Comparison of ENCODE assay signal across 23 cellular contexts in genomic region chr7:39017369-39017768, GRCh38. TPM values are rescaled to one million over a fixed set of nuclear protein-coding genes. Genes with fewer than 3 reads are reported as not detected.
DNase-seq lines count a peak whose midpoint lies in the region; TF ChIP-seq lines count a peak whose summit lies in the region.
"Had no signal": no experiment of that assay in that cellular context is flagged by ENCODE, and none has a peak within 500 bp of the region (broad histone marks: within the 10 kb centered on the region; RNA-seq: fewer than 3 reads in every experiment).

No MANE protein-coding gene starts in this region.

- H3K36me3 ChIP-seq in endodermal cell (ENCODE audit: control insufficient read depth, insufficient read depth, low read length) (no peaks in the 10 kb centered on the region), trophoblast cell (ENCODE audit: control insufficient read depth in 1 of 2, insufficient read depth in 2 of 2, low read length in 2 of 2) (no peaks in the 10 kb centered on the region)
- H3K36me3 ChIP-seq: BLaER1 treated with 17β-estradiol and CSF1 and Interleukin-3, amounts not matched to agents 10 nM and 100 nM; SJCRH30 had no signal

- H3K9me3 ChIP-seq in endodermal cell (ENCODE audit: control insufficient read depth, low read length) (peaks cover 10% of the 10 kb centered on the region), trophoblast cell (ENCODE audit: insufficient read depth, low read depth, low read length) (no peaks in the 10 kb centered on the region)
- H3K9me3 ChIP-seq: SJCRH30 had no signal

- TF ChIP-seq CTCF in endodermal cell (conservative IDR thresholded peaks at IDR 0.05), result no peak

- H2BK5ac ChIP-seq in trophoblast cell (ENCODE audit: low read depth, low read length, poor library complexity), result no peak overlapping the region

- H3K27me3 ChIP-seq in endodermal cell (ENCODE audit: control insufficient read depth, insufficient read depth, low read length, poor library complexity, severe bottlenecking) (no peaks in the 10 kb centered on the region), trophoblast cell (ENCODE audit: insufficient read depth, low read length) (no peaks in the 10 kb centered on the region)
- H3K27me3 ChIP-seq: BLaER1 treated with 17β-estradiol and CSF1 and Interleukin-3, amounts not matched to agents 10 nM and 100 nM; SJCRH30 had no signal

- H3K14ac ChIP-seq in trophoblast cell (ENCODE audit: low read length), result no peak overlapping the region

- H4K8ac ChIP-seq in trophoblast cell (ENCODE audit: low read depth, low read length), result no peak overlapping the region

- H3K4me1 ChIP-seq in endodermal cell (ENCODE audit: control insufficient read depth, insufficient read depth, low read length), result no peaks in the 10 kb centered on the region
- H3K4me1 ChIP-seq in trophoblast cell (ENCODE audit: control insufficient read depth in 1 of 2, insufficient read depth in 2 of 2, low read length in 2 of 2), result peaks cover 3% of the 10 kb centered on the region in 2 experiments
- H3K4me1 ChIP-seq: BLaER1 treated with 17β-estradiol and CSF1 and Interleukin-3, amounts not matched to agents 10 nM and 100 nM; SJCRH30 had no signal

- no peak overlapping the region for H3K4me3 Mint-ChIP-seq in endodermal cell
- H3K4me3 Mint-ChIP-seq: CD4-positive, alpha-beta memory T cell had no signal

- H3K27me3 Mint-ChIP-seq in endodermal cell (ENCODE audit: insufficient read depth), result no peaks in the 10 kb centered on the region

- H3K4me3 ChIP-seq in endodermal cell (ENCODE audit: low read length) (no peak overlapping the region), trophoblast cell (ENCODE audit: low read depth, low read length) (no peak overlapping the region)
- H3K4me3 ChIP-seq: BLaER1 treated with 17β-estradiol and CSF1 and Interleukin-3, amounts not matched to agents 10 nM and 100 nM; GM12878; GM23248; SJCRH30 had no signal

- 34 to 72% methylated on average over 4 to 5 of the region's 5 CpGs for WGBS in endodermal cell (ENCODE audit: insufficient coverage in 1 of 2, insufficient read length in 1 of 2), 2 experiments
- WGBS in trophoblast cell (ENCODE audit: extremely low coverage, insufficient coverage, insufficient read length), result no CpG with 5 or more reads among the region's 5 CpGs

- H3K9me3 Mint-ChIP-seq in endodermal cell, result peaks cover 7% of the 10 kb centered on the region

- peaks cover 16% of the 10 kb centered on the region for H3K4me1 Mint-ChIP-seq in endodermal cell
- H3K4me1 Mint-ChIP-seq: CD4-positive, alpha-beta memory T cell had no signal

- no peaks in the 10 kb centered on the region for H3K79me1 ChIP-seq in trophoblast cell (ENCODE audit: low read length)

- H3K9ac ChIP-seq in endodermal cell (ENCODE audit: extremely low read depth, low read length, poor library complexity, severe bottlenecking), result no peak overlapping the region
- H3K9ac ChIP-seq in trophoblast cell (ENCODE audit: low read length), result no peak overlapping the region
- H3K9ac ChIP-seq: BLaER1 treated with 17β-estradiol and CSF1 and Interleukin-3, amounts not matched to agents 10 nM and 100 nM; GM23248; KMS-11 had no signal

- H3K27ac ChIP-seq in endodermal cell (ENCODE audit: low read depth, low read length), result no peak overlapping the region
- no peak overlapping the region for H3K27ac ChIP-seq in trophoblast cell (ENCODE audit: low read depth, low read length)
- H3K27ac ChIP-seq: BLaER1 treated with 17β-estradiol and CSF1 and Interleukin-3, amounts not matched to agents 10 nM and 100 nM; GM23248; KMS-11; SJCRH30 had no signal

- H4K12ac ChIP-seq in trophoblast cell (ENCODE audit: low read depth, low read length), result no peak overlapping the region

- H2BK12ac ChIP-seq in trophoblast cell (ENCODE audit: low read length), result peak overlapping the region; percentile 36

- no peak overlapping the region for H3K4ac ChIP-seq in trophoblast cell (ENCODE audit: low read depth, low read length)

- H3K27ac Mint-ChIP-seq in endodermal cell, result peak overlapping the region; percentile 78
- H3K27ac Mint-ChIP-seq: CD4-positive, alpha-beta memory T cell had no signal

- H3K36me3 Mint-ChIP-seq in endodermal cell (ENCODE audit: low read depth), result peaks cover 11% of the 10 kb centered on the region
- H3K36me3 Mint-ChIP-seq: CD4-positive, alpha-beta memory T cell had no signal

- no peak overlapping the region for H3K18ac ChIP-seq in trophoblast cell (ENCODE audit: low read length)

- no peaks in the 10 kb centered on the region for H3K79me2 ChIP-seq in trophoblast cell (ENCODE audit: control insufficient read depth, insufficient read depth, low read length, poor library complexity)

- peak; percentile 1 for DNase-seq in EH (ENCODE audit: low read depth)
- peak; percentile 9 for DNase-seq in NCI-H146 treated with DMSO at 0.1 percent for 48 hours (lab: John Stamatoyannopoulos, UW; ENCODE audit: unreplicated experiment)
- peak; percentile 66 for DNase-seq in endodermal cell
- DNase-seq in trophoblast cell, result peak in 1 of 2 donors; percentile 26
- DNase-seq in HCEC 1CT, result no peak
- no peak for DNase-seq in NCI-H128 (lab: John Stamatoyannopoulos, UW; ENCODE audit: unreplicated experiment)
- DNase-seq in glomerular visceral epithelial cell (ENCODE audit: extremely low spot score), result no peak
- DNase-seq: ACHN; CD4-positive, alpha-beta memory T cell; DMS153; EL; GM23248; NCI-H1092 treated with DMSO at 0.1 percent for 48 hours; NCI-H1694; NCI-H2081; NCI-H2171; NCI-H446; OCI-M1; SJCRH30 had no signal

- H4K91ac ChIP-seq in trophoblast cell (ENCODE audit: low read depth, low read length), result peak overlapping the region; percentile 51

- peak overlapping the region; percentile 46 for H3K23ac ChIP-seq in trophoblast cell (ENCODE audit: low read length)

- H2BK120ac ChIP-seq in trophoblast cell (ENCODE audit: insufficient read depth, low read length, poor library complexity), result no peak overlapping the region

- H2AFZ ChIP-seq in trophoblast cell (ENCODE audit: insufficient read depth, low read length, poor library complexity), result no peak overlapping the region
- H2AFZ ChIP-seq: GM23248 had no signal

- H2AK5ac ChIP-seq in trophoblast cell (ENCODE audit: low read length), result no peak overlapping the region

- no peak overlapping the region for H3K4me2 ChIP-seq in trophoblast cell (ENCODE audit: low read length)
- H3K4me2 ChIP-seq: BLaER1 treated with 17β-estradiol and CSF1 and Interleukin-3, amounts not matched to agents 10 nM and 100 nM; KMS-11 had no signal

RNA-seq across cellular contexts. Expression of gene POU6F2, which starts 39.7 kb away (rescaled TPM):
- total RNA-seq in endodermal cell, result 1 to 10 TPM; 6.0 to 10.0 TPM
- polyA plus RNA-seq in endodermal cell (2013, experiment 1 of 2), result 2.8 TPM
- 2.9 TPM for polyA plus RNA-seq in endodermal cell (2013, experiment 2 of 2)
- polyA plus RNA-seq in trophoblast cell (2013), result 0.85 and 0.86 TPM in 2 replicates
- total RNA-seq: CD4-positive, alpha-beta memory T cell; GM12878; GM23248; HT1080; SJCRH30 had no signal
- polyA plus RNA-seq: CD4-positive, alpha-beta memory T cell; GM23248 had no signal

Comparison
In these comparisons a context has a peak if more than half of its experiments do, and no peak if none do; other contexts are left out.
1. DNase-seq: peak in EH (single experiment), NCI-H146 treated with DMSO at 0.1 percent for 48 hours (single experiment) and endodermal cell (single experiment); none in HCEC 1CT (single experiment), NCI-H128 (single experiment) and glomerular visceral epithelial cell (single experiment).